ENCODE assay signal across 8 cellular contexts in the genomic region with DNA sequence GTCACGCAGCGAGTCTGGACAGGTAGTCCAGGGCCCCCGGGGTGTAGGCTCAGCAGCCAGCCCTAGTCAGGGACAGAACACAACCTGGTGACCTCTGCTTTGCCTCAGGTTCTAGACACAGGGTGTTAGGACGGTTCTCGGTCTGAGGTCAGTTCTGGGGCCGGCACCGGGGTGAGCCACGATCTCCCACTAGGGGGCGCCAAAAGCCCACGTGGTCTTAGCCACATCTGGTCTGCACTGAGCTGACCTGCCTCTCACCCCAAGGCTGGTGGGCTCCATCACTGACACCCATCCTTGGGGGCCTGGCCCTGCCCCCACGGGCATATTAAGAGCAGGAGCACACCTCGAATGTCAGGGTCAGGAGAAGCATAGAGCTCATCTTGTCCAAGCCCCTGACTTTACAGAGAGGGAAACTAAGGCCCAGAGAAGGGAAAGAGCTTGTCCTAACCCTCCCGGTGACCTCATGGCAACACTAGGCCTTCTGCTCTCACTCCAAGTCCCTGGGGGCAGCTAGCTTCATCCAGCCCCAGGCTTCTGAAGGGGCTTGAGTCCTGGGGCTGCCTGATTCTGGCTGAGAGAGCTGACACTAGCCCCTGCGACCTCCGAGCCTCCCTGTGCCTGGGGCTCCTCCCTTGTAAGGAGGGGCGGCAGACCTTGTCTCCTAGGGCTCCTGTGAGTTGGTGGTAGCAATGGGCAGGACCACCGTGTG. TPM values are rescaled to one million over a fixed set of nuclear protein-coding genes. Genes with fewer than 3 reads are reported as not detected.
DNase-seq lines count a peak whose midpoint lies in the region; ATAC-seq and TF ChIP-seq lines count a peak whose summit lies in the region.

No MANE protein-coding gene starts in this region.

- no peak overlapping the region for H3K4me3 ChIP-seq in cardiac fibroblast (replicated peaks in 1 of 2; ENCODE audit: low read depth in 2 of 2, low read length in 2 of 2)

- ATAC-seq in HG02571 (IDR thresholded peaks at IDR 0.05; ENCODE audit: unreplicated experiment) (peak; percentile 65), left colon (peak; percentile 76)

- intact Hi-C loops in left colon (cut with DNase I, micrococcal nuclease), result no loop called here

- DNase-seq in GM04504 (ENCODE audit: low read depth), result peak; percentile 32
- DNase-seq in NCI-H1694 (lab: John Stamatoyannopoulos, UW), result peak; percentile 64
- DNase-seq in activated CD4-positive, CD25-positive, alpha-beta regulatory T cell treated with anti-CD3 and anti-CD28 coated beads, Interleukin-2, amount 50 U/mL, for 16 hours (ENCODE audit: low read depth, low spot score), result peak; percentile 57
- DNase-seq in cardiac fibroblast (ENCODE audit: low read depth in 2 of 2), result peak; percentile 71 to 75
- peak; percentile 72 to 93 for DNase-seq in left colon
- peak; percentile 71 to 87 for DNase-seq in stimulated activated CD4-positive, alpha-beta T cell treated with anti-CD3 and anti-CD28 coated beads, Interleukin-4, amount 100 ng/mL, for 48 hours (ENCODE audit: low read depth in 2 of 2)
- no peak for DNase-seq in middle frontal gyrus (ENCODE audit: extremely low spot score, low spot score)

- peak; percentile 90 for TF ChIP-seq CTCF in cardiac fibroblast (IDR thresholded peaks at IDR 0.05; ENCODE audit: low read depth, low read length)

RNA-seq across cellular contexts. Expression of gene SLC5A10, which starts 9.0 kb away (rescaled TPM):
- total RNA-seq in left colon, result under 1 TPM in 1 of 2 donors, not detected in 1; 0.31 TPM

RNA-seq across cellular contexts. Expression of gene FAM83G, which starts 43.6 kb away (rescaled TPM):
- total RNA-seq in left colon, result 10 to 100 TPM; 29.7 to 34.7 TPM
